Comparison of ENCODE assay signal across 10 cellular contexts in the genomic region with DNA sequence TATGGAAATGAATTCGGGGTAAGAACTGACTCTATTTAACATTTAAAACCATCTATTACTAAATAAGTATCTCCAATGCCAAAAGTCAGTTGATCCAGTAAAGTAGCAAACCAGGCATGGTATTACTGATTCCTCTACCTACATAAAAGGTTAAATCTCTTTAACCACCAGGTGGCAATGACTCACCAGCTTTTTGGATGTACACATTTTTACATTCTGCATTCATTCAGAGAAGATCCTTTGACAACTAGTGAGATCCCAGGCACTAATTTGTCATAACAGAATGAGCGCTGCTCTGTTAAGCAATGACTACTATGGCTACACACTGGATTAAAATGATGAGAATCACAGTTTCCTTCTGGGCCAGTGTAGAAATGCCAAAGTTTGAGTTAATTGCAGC.
DNase-seq lines count a peak whose midpoint lies in the region; ATAC-seq, FAIRE-seq and TF ChIP-seq lines count a peak whose summit lies in the region.
"Had no signal": no experiment of that assay in that cellular context is flagged by ENCODE, and none has a peak within 500 bp of the region (broad histone marks: within the 10 kb centered on the region; RNA-seq: fewer than 3 reads in every experiment).

No MANE protein-coding gene starts in this region.

- no peak overlapping the region for H3K4ac ChIP-seq in IMR-90 (ENCODE audit: low read depth, low read length)

- ATAC-seq in IMR-90 (ENCODE audit: low read depth) (no peak), HG03432 (IDR thresholded peaks at IDR 0.05; ENCODE audit: unreplicated experiment) (no peak)

- H3K4me3 ChIP-seq in IMR-90 (ENCODE audit: insufficient read depth, low read depth, low read length) = no peak overlapping the region
- no peak overlapping the region for H3K4me3 ChIP-seq in PC-9
- no peak overlapping the region for H3K4me3 ChIP-seq in adrenal gland

- no peaks in the 10 kb centered on the region for H3K79me1 ChIP-seq in IMR-90 (ENCODE audit: low read depth in 1 of 2, low read length in 2 of 2)

- H2AK9ac ChIP-seq in IMR-90 (replicated peaks; ENCODE audit: low read depth, low read length, poor library complexity) = no peak overlapping the region

- no peak overlapping the region for H3K56ac ChIP-seq in IMR-90 (ENCODE audit: extremely low read depth, insufficient read depth, low read length)

- no peak overlapping the region for H3K14ac ChIP-seq in IMR-90 (replicated peaks; ENCODE audit: low read depth, low read length)

- BruUV-seq in IMR-90 (replicated peaks; lab: Mats Ljungman, UMichigan) (no TSS peak), PC-9 (replicated peaks; lab: Mats Ljungman, UMichigan) (no TSS peak)

- no peak overlapping the region for H4K8ac ChIP-seq in IMR-90 (ENCODE audit: low read depth in 2 of 2, low read length in 2 of 2)

- H4K5ac ChIP-seq in IMR-90 (ENCODE audit: low read depth, low read length) = no peak overlapping the region

- no peak overlapping the region for H2BK5ac ChIP-seq in IMR-90 (ENCODE audit: low read depth, low read length, poor library complexity, severe bottlenecking)

- no peak overlapping the region for H2BK20ac ChIP-seq in IMR-90 (ENCODE audit: low read depth, low read length)

- H3K79me2 ChIP-seq in PC-9 (ENCODE audit: low read depth) = no peaks in the 10 kb centered on the region

- H3K27ac ChIP-seq in C4-2B (no peak overlapping the region), IMR-90 (ENCODE audit: insufficient read depth, low read length) (no peak overlapping the region), PC-9 (no peak overlapping the region), adrenal gland (no peak overlapping the region)

- TF ChIP-seq RAD21 in IMR-90 (IDR thresholded peaks at IDR 0.05; ENCODE audit: low read length) = no peak; the same call in 1 of the 2 replicates

- H3K4me2 ChIP-seq in IMR-90 (ENCODE audit: low read depth, low read length) = no peak overlapping the region
- H3K4me2 ChIP-seq in PC-9 = no peak overlapping the region

- no peak overlapping the region for H4K91ac ChIP-seq in IMR-90 (ENCODE audit: insufficient read depth, low read depth, low read length)

- H4K20me1 ChIP-seq in IMR-90 (ENCODE audit: insufficient read depth, low read length) (no peaks in the 10 kb centered on the region), PC-9 (ENCODE audit: insufficient read depth) (no peaks in the 10 kb centered on the region; the same call in 1 of the 2 replicates)

- H2AK5ac ChIP-seq in IMR-90 (ENCODE audit: low read depth, low read length) = no peak overlapping the region

- no peak for TF ChIP-seq POLR2A in IMR-90 (IDR thresholded peaks at IDR 0.05; ENCODE audit: low read depth, low read length)
- TF ChIP-seq POLR2A in adrenal gland (IDR thresholded peaks at IDR 0.05) = no peak

- no peaks in the 10 kb centered on the region for H3K36me3 ChIP-seq in IMR-90 (ENCODE audit: control insufficient read depth, insufficient read depth, low read length)
- H3K36me3 ChIP-seq in PC-9 (ENCODE audit: low read depth) = no peaks in the 10 kb centered on the region
- no peaks in the 10 kb centered on the region for H3K36me3 ChIP-seq in adrenal gland (replicated peaks in 1 of 2)

- H3K18ac ChIP-seq in IMR-90 (ENCODE audit: low read depth, low read length) = no peak overlapping the region

- POLR2A ChIA-PET in IMR-90 (lab: Charles Lee; ENCODE audit: unreplicated experiment) = no interaction called here
- POLR2A ChIA-PET in PC-9 (lab: Charles Lee; ENCODE audit: unreplicated experiment) = no interaction called here

- no peak overlapping the region for H2AFZ ChIP-seq in IMR-90 (replicated peaks; ENCODE audit: low read length, poor library complexity)
- no peak overlapping the region for H2AFZ ChIP-seq in PC-9

- H2BK15ac ChIP-seq in IMR-90 (ENCODE audit: low read depth, low read length) = no peak overlapping the region

- CTCF ChIA-PET in IMR-90 (lab: Yijun Ruan, JAX) (interaction anchor here (0.6 kb wide), 1 partner anchor 480 kb away, joined by 3 read pairs; no protein-coding TSS in a partner anchor), PC-9 (lab: Charles Lee) (no interaction called here)

- no peak for FAIRE-seq in GM19239 (lab: Jason Lieb, UNC)

- DNase-seq in IMR-90 (peak; percentile 21), PC-9 (no peak), fibroblast of the conjunctiva (ENCODE audit: low read depth) (peak; percentile 0), GM19239 (ENCODE audit: insufficient read length, low spot score) (no peak), adrenal gland (no peak), cerebellar cortex (ENCODE audit: low spot score) (no peak)
- DNase-seq: activated effector memory CD4-positive, alpha-beta T cell treated with anti-CD3 and anti-CD28 coated beads, Interleukin-2, amount 50 U/mL, for 16 hours; foreskin melanocyte had no signal

- TF ChIP-seq CTCF in C4-2B (conservative IDR thresholded peaks at IDR 0.05) (peak; percentile 53), IMR-90 (conservative IDR thresholded peaks at IDR 0.05; ENCODE audit: low read depth, low read length) (no peak), PC-9 (conservative IDR thresholded peaks at IDR 0.05) (peak; percentile 34; the same call in 1 of the 2 replicates), adrenal gland (IDR thresholded peaks at IDR 0.05) (no peak)

- H2BK120ac ChIP-seq in IMR-90 (ENCODE audit: low read depth, low read length) = no peak overlapping the region

- H3F3A ChIP-seq in PC-9 (ENCODE audit: insufficient read depth, low read depth) = no peaks in the 10 kb centered on the region

- H3K9me2 ChIP-seq in PC-9 (ENCODE audit: insufficient read depth) = no peaks in the 10 kb centered on the region

- no peak overlapping the region for H3K9ac ChIP-seq in IMR-90 (ENCODE audit: low read depth, low read length)

- no CpG with 5 or more reads among the region's 2 CpGs for WGBS in IMR-90 (ENCODE audit: extremely low coverage in 2 of 2, insufficient read length in 1 of 2), 2 experiments
- 60 to 75% (median 71%) methylated on average over 2 of the region's 2 CpGs for WGBS in adrenal gland, 4 donors

- intact Hi-C loops in IMR-90 (cut with micrococcal nuclease) (no loop called here), PC-9 (cut with micrococcal nuclease; ENCODE audit: unreplicated experiment) (no loop called here), adrenal gland (cut with DNase I) (no loop called here)

- H3K9me3 ChIP-seq in IMR-90 (ENCODE audit: control insufficient read depth, insufficient read depth, low read length) (no peaks in the 10 kb centered on the region), PC-9 (ENCODE audit: insufficient read depth, low read depth) (no peaks in the 10 kb centered on the region), adrenal gland (replicated peaks in 1 of 3) (no peaks in the 10 kb centered on the region)

- dilution Hi-C loops in IMR-90 (cut with HindIII; ENCODE audit: low sequenced_read_pairs, unreplicated experiment) = no loop called here

- H3K4me1 ChIP-seq in IMR-90 (ENCODE audit: control insufficient read depth, insufficient read depth, low read length) = no peaks in the 10 kb centered on the region
- H3K4me1 ChIP-seq in PC-9 (replicated peaks; ENCODE audit: insufficient read depth) = no peaks in the 10 kb centered on the region
- no peaks in the 10 kb centered on the region for H3K4me1 ChIP-seq in adrenal gland (replicated peaks in 1 of 2)

- H3K23ac ChIP-seq in IMR-90 (ENCODE audit: low read depth, low read length) = no peak overlapping the region

- H3K9me1 ChIP-seq in IMR-90 (ENCODE audit: insufficient read depth, low read length) = no peaks in the 10 kb centered on the region

- in situ Hi-C loops in IMR-90 (cut with MboI; ENCODE audit: low sequenced_read_pairs) = no loop called here

- H3K27me3 ChIP-seq in IMR-90 (ENCODE audit: control insufficient read depth, insufficient read depth, low read length) (no peaks in the 10 kb centered on the region), PC-9 (ENCODE audit: insufficient read depth, low read depth) (no peaks in the 10 kb centered on the region), adrenal gland (no peaks in the 10 kb centered on the region)

TF ChIP-seq in IMR-90, 13 proteins besides CTCF, POLR2A, EP300 and RAD21:
- TF ChIP-seq ELK1 (IDR thresholded peaks at IDR 0.05; ENCODE audit: borderline replicate concordance, low read depth, low read length) (no peak), MXI1 (IDR thresholded peaks at IDR 0.05; ENCODE audit: borderline replicate concordance, low read depth, low read length) (no peak), NFE2L2 (IDR thresholded peaks at IDR 0.05; ENCODE audit: low read depth, low read length) (no peak), SMC3 (IDR thresholded peaks at IDR 0.05; ENCODE audit: low read depth, low read length) (no peak), CEBPB (IDR thresholded peaks at IDR 0.05; ENCODE audit: low read depth, low read length) (no peak), FOS (IDR thresholded peaks at IDR 0.05; ENCODE audit: low read depth, low read length) (no peak), BHLHE40 (IDR thresholded peaks at IDR 0.05; ENCODE audit: low read depth, low read length) (no peak), MAFK (IDR thresholded peaks at IDR 0.05; ENCODE audit: low read depth, low read length) (no peak), CHD1 (IDR thresholded peaks at IDR 0.05; ENCODE audit: low read depth, low read length) (no peak), MAZ (IDR thresholded peaks at IDR 0.05; ENCODE audit: borderline replicate concordance, low read depth, low read length) (no peak), RFX5 (IDR thresholded peaks at IDR 0.05; ENCODE audit: low read depth, low read length) (no peak), RCOR1 (IDR thresholded peaks at IDR 0.05; ENCODE audit: insufficient replicate concordance, low read length) (no peak)
- TF ChIP-seq, protein P1, sequence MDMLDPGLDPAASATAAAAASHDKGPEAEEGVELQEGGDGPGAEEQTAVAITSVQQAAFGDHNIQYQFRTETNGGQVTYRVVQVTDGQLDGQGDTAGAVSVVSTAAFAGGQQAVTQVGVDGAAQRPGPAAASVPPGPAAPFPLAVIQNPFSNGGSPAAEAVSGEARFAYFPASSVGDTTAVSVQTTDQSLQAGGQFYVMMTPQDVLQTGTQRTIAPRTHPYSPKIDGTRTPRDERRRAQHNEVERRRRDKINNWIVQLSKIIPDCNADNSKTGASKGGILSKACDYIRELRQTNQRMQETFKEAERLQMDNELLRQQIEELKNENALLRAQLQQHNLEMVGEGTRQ (IDR thresholded peaks at IDR 0.05; ENCODE audit: low read depth, low read length) = no peak
TF ChIP-seq in IMR-90: peak in this region for 0.

Comparison
In these comparisons a context has a peak if more than half of its experiments do, and no peak if none do; other contexts are left out.
1. CTCF ChIP-seq: peak in C4-2B (single experiment) and PC-9 (single experiment); none in IMR-90 (single experiment) and adrenal gland (0 of 6).
2. DNase-seq: peak in IMR-90 (single experiment) and fibroblast of the conjunctiva (single experiment); none in PC-9 (0 of 2), GM19239 (single experiment), adrenal gland (0 of 7) and cerebellar cortex (single experiment).